26 cellular contexts compared by ENCODE assay signal in genomic region chr3:26721047-26721446, GRCh38.
"Had no signal": no experiment of that assay in that cellular context is flagged by ENCODE, and none has a peak within 500 bp of the region (broad histone marks: within the 10 kb centered on the region; RNA-seq: fewer than 3 reads in every experiment).

No MANE protein-coding gene starts in this region.

- H3K4me1 ChIP-seq: spleen, suprapubic skin, tibial artery had no signal

- H3K4me1 Mint-ChIP-seq: activated CD4-positive, alpha-beta T cell treated with anti-CD3 and anti-CD28 coated beads, Interleukin-2, amount 10 ng/mL, durations not matched to agents 24 days and 14 days; activated naive CD8-positive, alpha-beta T cell treated with anti-CD3 and anti-CD28 coated beads, Interleukin-2, amount 50 U/mL, for 24 hours; immature natural killer cell had no signal

- H3K36me3 Mint-ChIP-seq: activated CD4-positive, alpha-beta memory T cell treated with anti-CD3 and anti-CD28 coated beads for 36 hours; immature natural killer cell had no signal

- H3K36me3 ChIP-seq: spleen, suprapubic skin, tibial artery had no signal

- H3K27ac Mint-ChIP-seq: activated CD4-positive, alpha-beta memory T cell treated with anti-CD3 and anti-CD28 coated beads for 36 hours; activated CD4-positive, alpha-beta T cell treated with anti-CD3 and anti-CD28 coated beads, Interleukin-2, amount 10 ng/mL, durations not matched to agents 24 days and 14 days; activated naive CD8-positive, alpha-beta T cell treated with anti-CD3 and anti-CD28 coated beads, Interleukin-2, amount 50 U/mL, for 24 hours; activated T-cell treated with anti-CD3 and anti-CD28 coated beads, Interleukin-2, amount 50 U/mL, for 24 hours; immature natural killer cell; T-helper 2 cell treated with Interferon-gamma antibody and Interleukin-4, amounts not matched to agents 5 μg/mL and 100 μg/mL, for 36 hours had no signal

- H3K27me3 ChIP-seq: spleen, suprapubic skin, tibial artery had no signal

- DNase-seq: activated CD4-positive, alpha-beta memory T cell treated with anti-CD3 and anti-CD28 coated beads for 36 hours; activated CD4-positive, alpha-beta T cell treated with anti-CD3 and anti-CD28 coated beads, Interleukin-2, amount 10 ng/mL, durations not matched to agents 24 days and 14 days; activated CD8-positive, alpha-beta memory T cell treated with anti-CD3 and anti-CD28 coated beads, Interleukin-2, amount 50 U/mL, for 4 hours; activated gamma-delta T cell treated with Interleukin-2 at 50 U/mL for 16 hours; activated naive CD4-positive, alpha-beta T cell treated with anti-CD3 and anti-CD28 coated beads, Interleukin-2, amount 50 U/mL, for 16 hours; activated naive CD8-positive, alpha-beta T cell treated with anti-CD3 and anti-CD28 coated beads, Interleukin-2, amount 50 U/mL, for 24 hours; activated T-cell treated with anti-CD3 and anti-CD28 coated beads, Interleukin-2, amount 50 U/mL, for 24 hours; amygdala; caudate nucleus; foreskin fibroblast; head of caudate nucleus; hippocampal formation; immature natural killer cell; kidney; left colon; mammary epithelial cell; nucleus accumbens; right cardiac atrium; spleen; stimulated activated naive CD4-positive, alpha-beta T cell; tibial artery had no signal

- H3K9me3 ChIP-seq: spleen, suprapubic skin, tibial artery had no signal

- H3K9me3 Mint-ChIP-seq: activated CD4-positive, alpha-beta memory T cell treated with anti-CD3 and anti-CD28 coated beads for 36 hours; activated T-cell treated with anti-CD3 and anti-CD28 coated beads, Interleukin-2, amount 50 U/mL, for 24 hours; T-helper 2 cell treated with Interferon-gamma antibody and Interleukin-4, amounts not matched to agents 5 μg/mL and 100 μg/mL, for 36 hours had no signal

- H3K27ac ChIP-seq: spleen, suprapubic skin, tibial artery had no signal

- H3K4me3 Mint-ChIP-seq: activated CD4-positive, alpha-beta memory T cell treated with anti-CD3 and anti-CD28 coated beads for 36 hours; activated CD4-positive, alpha-beta T cell treated with anti-CD3 and anti-CD28 coated beads, Interleukin-2, amount 10 ng/mL, durations not matched to agents 24 days and 14 days; activated naive CD8-positive, alpha-beta T cell treated with anti-CD3 and anti-CD28 coated beads, Interleukin-2, amount 50 U/mL, for 24 hours; activated T-cell treated with anti-CD3 and anti-CD28 coated beads, Interleukin-2, amount 50 U/mL, for 24 hours; immature natural killer cell; nephron; T-helper 2 cell treated with Interferon-gamma antibody and Interleukin-4, amounts not matched to agents 5 μg/mL and 100 μg/mL, for 36 hours had no signal

- H3K4me3 ChIP-seq: spleen, suprapubic skin, tibial artery had no signal

- H3K27me3 Mint-ChIP-seq: activated CD4-positive, alpha-beta memory T cell treated with anti-CD3 and anti-CD28 coated beads for 36 hours; activated CD4-positive, alpha-beta T cell treated with anti-CD3 and anti-CD28 coated beads, Interleukin-2, amount 10 ng/mL, durations not matched to agents 24 days and 14 days; activated naive CD8-positive, alpha-beta T cell treated with anti-CD3 and anti-CD28 coated beads, Interleukin-2, amount 50 U/mL, for 24 hours; activated T-cell treated with anti-CD3 and anti-CD28 coated beads, Interleukin-2, amount 50 U/mL, for 24 hours had no signal

- ATAC-seq: activated CD4-positive, CD25-positive, alpha-beta regulatory T cell treated with anti-CD3 and anti-CD28 coated beads, Interleukin-2, amount 50 U/mL, for 24 hours; activated naive CD8-positive, alpha-beta T cell treated with anti-CD3 and anti-CD28 coated beads, Interleukin-2, amount 50 U/mL, for 24 hours; esophagus mucosa; left colon; right cardiac atrium had no signal
